ENCODE assay signal across 1 cellular context in genomic region chr1:70205437-70206118, GRCh38.
TF ChIP-seq lines count a peak whose summit lies in the region.

Gene LRRC40 (minus strand): TSS chr1:70205579. CDS start chr1:70205540, 39 bp downstream.

TF ChIP-seq in K562, 482 proteins besides CTCF, POLR2A, EP300 and RAD21 (continued from another document and continues in another):
- TF ChIP-seq MTA1 (IDR thresholded peaks at IDR 0.05; ENCODE audit: borderline replicate concordance) (peak; percentile 99), ZNF407 (IDR thresholded peaks at IDR 0.05; ENCODE audit: low read depth) (no peak), ZBTB9 (CRISPR knock-in tag; IDR thresholded peaks at IDR 0.05) (0 out of 2 replicates have a peak, but pooled peaks have one; percentile 30), KAT7 (CRISPR knock-in tag; IDR thresholded peaks at IDR 0.05; ENCODE audit: borderline replicate concordance) (peak; percentile 94), U2AF1 (optimal IDR thresholded peaks at IDR 0.05; ENCODE audit: low read depth, low read length) (no peak), CHD1 (IDR thresholded peaks at IDR 0.05; ENCODE audit: low read length) (peak; percentile 12), CXXC5 (CRISPR knock-in tag; IDR thresholded peaks at IDR 0.05) (peak; percentile 95), HDAC3 (IDR thresholded peaks at IDR 0.05; ENCODE audit: borderline replicate concordance, partially characterized antibody) (no peak), ZNF740 (CRISPR knock-in tag; IDR thresholded peaks at IDR 0.05) (peak; percentile 50; the same call in 1 of the 2 replicates), ZNF740 (tag; IDR thresholded peaks at IDR 0.05) (no peak), PCBP2 (IDR thresholded peaks at IDR 0.05; ENCODE audit: low read depth, low read length, poor library complexity, severe bottlenecking) (no peak), ZFP91 (CRISPR knock-in tag; IDR thresholded peaks at IDR 0.05) (0 out of 2 replicates have a peak, but pooled peaks have one; percentile 61), KLF1 (tag; IDR thresholded peaks at IDR 0.05) (peak; percentile 39; the same call in 1 of the 2 replicates), GMEB1 (CRISPR knock-in tag; IDR thresholded peaks at IDR 0.05) (peak; percentile 64), AFF1 (IDR thresholded peaks at IDR 0.05; ENCODE audit: low read depth in 1 of 2, partially characterized antibody in 2 of 2) (peak in 1 of 2 experiments; percentile 65), THAP7 (CRISPR knock-in tag; IDR thresholded peaks at IDR 0.05) (no peak), SMAD1 (IDR thresholded peaks at IDR 0.05; ENCODE audit: low read depth, low read length, partially characterized antibody) (peak; percentile 70), ETV6 (IDR thresholded peaks at IDR 0.05; ENCODE audit: borderline replicate concordance in 1 of 2, low read depth in 2 of 2, low read length in 1 of 2) (no peak), ETV6 (CRISPR knock-in tag; IDR thresholded peaks at IDR 0.05; ENCODE audit: borderline replicate concordance) (no peak), ATF1 (CRISPR knock-in tag; IDR thresholded peaks at IDR 0.05) (peak; percentile 97), ATF1 (tag; IDR thresholded peaks at IDR 0.05) (peak; percentile 100), TEAD2 (tag; IDR thresholded peaks at IDR 0.05) (no peak), CREB3L1 (IDR thresholded peaks at IDR 0.05; ENCODE audit: borderline replicate concordance, low read depth) (peak; percentile 62; the same call in 1 of the 2 replicates), TCF3 (CRISPR knock-in tag; IDR thresholded peaks at IDR 0.05) (0 out of 2 replicates have a peak, but pooled peaks have one; percentile 29), GTF3C2 (IDR thresholded peaks at IDR 0.05; ENCODE audit: borderline replicate concordance, extremely low read depth, insufficient read length) (no peak)
